In genomic region chr3:115659253-115659652, GRCh38 we compare ENCODE assay signal across 9 cellular contexts. TPM values are rescaled to one million over a fixed set of nuclear protein-coding genes. Genes with fewer than 3 reads are reported as not detected.
A peak's percentile ranks its signal among the peaks of the same experiment; 100 is the strongest.
DNase-seq lines count a peak whose midpoint lies in the region; ATAC-seq, FAIRE-seq and TF ChIP-seq lines count a peak whose summit lies in the region.
"Had no signal": no experiment of that assay in that cellular context is flagged by ENCODE, and none has a peak within 500 bp of the region (broad histone marks: within the 10 kb centered on the region; RNA-seq: fewer than 3 reads in every experiment).

No MANE protein-coding gene starts in this region.

- intact Hi-C loops in GM12878 (cut with micrococcal nuclease; ENCODE audit: unreplicated experiment) (loop anchor here (2.0 kb wide), 1 partner anchor 512 kb away; the partner anchor contains the start of gene ZBTB20), head of caudate nucleus (cut with DNase I) (no loop called here)

- TF ChIP-seq RAD21 in GM12878 (IDR thresholded peaks at IDR 0.05; ENCODE audit: insufficient read depth, low read depth, low read length) = peak; percentile 10; the same call in 1 of the 2 replicates

- no peaks in the 10 kb centered on the region for H3K9me3 Mint-ChIP-seq in activated T-cell treated with anti-CD3 and anti-CD28 coated beads, Interleukin-2, amount 50 U/mL, for 24 hours
- H3K9me3 Mint-ChIP-seq in naive thymus-derived CD8-positive, alpha-beta T cell = no peaks in the 10 kb centered on the region

- no peaks in the 10 kb centered on the region for H4K20me1 ChIP-seq in GM12878 (ENCODE audit: control insufficient read depth, insufficient read depth)

- ATAC-seq in HG03064 (IDR thresholded peaks at IDR 0.05; ENCODE audit: low read depth, unreplicated experiment) = peak; percentile 14
- peak; percentile 26 for ATAC-seq in GM12878
- no peak for ATAC-seq in naive thymus-derived CD8-positive, alpha-beta T cell

- H3K9ac ChIP-seq in GM12878 (ENCODE audit: control insufficient read depth, insufficient read depth, low read length) = peak overlapping the region; percentile 73; the same call in 1 of the 2 replicates

- 19% methylated on average over 6 of the region's 6 CpGs for WGBS in GM12878 (ENCODE audit: insufficient coverage, insufficient replicate concordance, low lambda C conversion rate, missing lambda C conversion rate)

- peaks cover 0 to 2% of the 10 kb centered on the region in 2 experiments; a peak in 1 of 4 replicates for H3K27me3 ChIP-seq in GM12878 (replicated peaks in 1 of 2; ENCODE audit: control insufficient read depth in 2 of 2, insufficient read depth in 2 of 2, low read length in 1 of 2)

- in situ Hi-C loops in GM12878 (cut with MboI) = no loop called here

- RAD21 ChIA-PET in GM12878 (lab: Charles Lee; ENCODE audit: unreplicated experiment) = interaction anchor here (0.7 to 1.4 kb wide), 3 partner anchors 8 to 30 kb away, joined by 3 read pairs; no protein-coding TSS in a partner anchor

- H3K79me2 ChIP-seq in GM12878 (ENCODE audit: control insufficient read depth, insufficient read depth, low read length) = no peaks in the 10 kb centered on the region

- H3K4me1 Mint-ChIP-seq in activated T-cell treated with anti-CD3 and anti-CD28 coated beads, Interleukin-2, amount 50 U/mL, for 24 hours (ENCODE audit: low read depth) = peaks cover 55% of the 10 kb centered on the region
- peaks cover 11 to 35% (median 26%) of the 10 kb centered on the region in 4 donors for H3K4me1 Mint-ChIP-seq in naive thymus-derived CD8-positive, alpha-beta T cell

- H3K4me3 ChIP-seq in GM12878 = peak overlapping the region; percentile 77; the same call in 1 of the 2 replicates

- POLR2A ChIA-PET in GM12878 (lab: Charles Lee) = no interaction called here
- POLR2A ChIA-PET in naive thymus-derived CD8-positive, alpha-beta T cell (lab: Charles Lee) = interaction anchor here (0.7 kb wide), 1 partner anchor 1446 kb away, joined by 5 read pairs; no protein-coding TSS in a partner anchor

- H3K36me3 ChIP-seq in GM12878 (ENCODE audit: control insufficient read depth in 2 of 2, insufficient read depth in 2 of 2, low read length in 1 of 2) = no peaks in the 10 kb centered on the region

- H3K27ac Mint-ChIP-seq in activated T-cell treated with anti-CD3 and anti-CD28 coated beads, Interleukin-2, amount 50 U/mL, for 24 hours = peak overlapping the region; percentile 87
- peak overlapping the region; percentile 49 to 100 (median 90) for H3K27ac Mint-ChIP-seq in naive thymus-derived CD8-positive, alpha-beta T cell

- peak overlapping the region; percentile 86 for H2AFZ ChIP-seq in GM12878 (ENCODE audit: control insufficient read depth, low read depth, low read length)

- no peak for DNase-seq in activated T-cell treated with anti-CD3 and anti-CD28 coated beads, Interleukin-2, amount 50 U/mL, for 24 hours
- no peak for DNase-seq in activated T-cell treated with anti-CD3 and anti-CD28 coated beads, Interleukin-2, amount 50 U/mL, for 48 hours
- DNase-seq in GM12878 (ENCODE audit: low read depth, low spot score) (no peak), iPS-NIHi11 (ENCODE audit: low spot score) (no peak), head of caudate nucleus (no peak), NCI-H2081 (lab: John Stamatoyannopoulos, UW) (no peak)
- peak in 2 of 10 donors; percentile 10 to 15 for DNase-seq in naive thymus-derived CD8-positive, alpha-beta T cell

- H3K36me3 Mint-ChIP-seq in activated T-cell treated with anti-CD3 and anti-CD28 coated beads, Interleukin-2, amount 50 U/mL, for 24 hours (ENCODE audit: low read depth) = no peaks in the 10 kb centered on the region
- no peaks in the 10 kb centered on the region for H3K36me3 Mint-ChIP-seq in naive thymus-derived CD8-positive, alpha-beta T cell

- no peak for TF ChIP-seq POLR2A in GM12878 (IDR thresholded peaks at IDR 0.05; ENCODE audit: low read depth, low read length)

- H3K27ac ChIP-seq in GM12878 (ENCODE audit: control insufficient read depth, insufficient read depth) = peak overlapping the region; percentile 78; the same call in 1 of the 2 replicates

- no peak for TF ChIP-seq CTCF in GM12878 (IDR thresholded peaks at IDR 0.05 in 2 of 3, conservative IDR thresholded peaks at IDR 0.05 in 1 of 3; ENCODE audit: control insufficient read depth in 2 of 3, extremely low read depth in 1 of 3, insufficient read depth in 1 of 3, low read depth in 3 of 3, low read length in 3 of 3)

- SMC1A ChIA-PET in GM12878 (lab: Charles Lee; ENCODE audit: uncharacterized antibody, unreplicated experiment) = interaction anchor here (0.9 to 3.0 kb wide), 2 partner anchors 9 to 11 kb away, joined by 3 to 10 read pairs; no protein-coding TSS in a partner anchor

- CTCF ChIA-PET in GM12878 (lab: Yijun Ruan, JAX) = interaction anchor here (0.6 to 1.0 kb wide), 2 partner anchors 15 to 32 kb away, joined by 3 read pairs; no protein-coding TSS in a partner anchor

- peak overlapping the region; percentile 78 for H3K4me3 Mint-ChIP-seq in activated T-cell treated with anti-CD3 and anti-CD28 coated beads, Interleukin-2, amount 50 U/mL, for 24 hours
- peak overlapping the region; percentile 84 to 99 (median 96) for H3K4me3 Mint-ChIP-seq in naive thymus-derived CD8-positive, alpha-beta T cell

- BruUV-seq in GM12878 (replicated peaks; lab: Mats Ljungman, UMichigan) = no TSS peak

- no peak for FAIRE-seq in GM12878 (lab: Jason Lieb, UNC)
- FAIRE-seq: G401.6 had no signal

- no peaks in the 10 kb centered on the region for H3K9me3 ChIP-seq in GM12878 (replicated peaks; ENCODE audit: control insufficient read depth, insufficient read depth, low read length)

- H3K4me1 ChIP-seq in GM12878 (ENCODE audit: control insufficient read depth, insufficient read depth, low read length) = peaks cover 15% of the 10 kb centered on the region

- no peak for TF ChIP-seq EP300 in GM12878 (IDR thresholded peaks at IDR 0.05; ENCODE audit: borderline replicate concordance in 1 of 2, control insufficient read depth in 1 of 2, low read depth in 2 of 2, low read length in 2 of 2)

- H3K4me2 ChIP-seq in GM12878 (ENCODE audit: control insufficient read depth, insufficient read depth) = peak overlapping the region; percentile 97; the same call in 1 of the 2 replicates

- H3K27me3 Mint-ChIP-seq in activated T-cell treated with anti-CD3 and anti-CD28 coated beads, Interleukin-2, amount 50 U/mL, for 24 hours = no peaks in the 10 kb centered on the region
- peaks cover 0 to under 1% (median 0%) of the 10 kb centered on the region in 5 donors for H3K27me3 Mint-ChIP-seq in naive thymus-derived CD8-positive, alpha-beta T cell

TF ChIP-seq in GM12878, 131 proteins besides CTCF, POLR2A, EP300 and RAD21 (continues in another document):
- TF ChIP-seq MEF2B (IDR thresholded peaks at IDR 0.05; ENCODE audit: partially characterized antibody, poor library complexity, severe bottlenecking) = no peak
- TF ChIP-seq SRF (IDR thresholded peaks at IDR 0.05; ENCODE audit: low read depth in 2 of 2, low read length in 2 of 2) = 0 out of 4 replicates have a peak, but pooled peaks of 1 of the 2 experiments have one; percentile 49
- no peak for TF ChIP-seq MYB (IDR thresholded peaks at IDR 0.05; ENCODE audit: borderline replicate concordance, low read depth, low read length)
- TF ChIP-seq ETV6 (conservative IDR thresholded peaks at IDR 0.05 in 1 of 2, IDR thresholded peaks at IDR 0.05 in 1 of 2; ENCODE audit: borderline replicate concordance in 1 of 2, low read depth in 1 of 2) = peak in 1 of 2 experiments; percentile 37; a peak in 1 of 4 replicates
- no peak for TF ChIP-seq IRF4 (IDR thresholded peaks at IDR 0.05; ENCODE audit: low read depth, low read length)
- peak; percentile 38; the same call in 1 of the 2 replicates for TF ChIP-seq FOXM1 (IDR thresholded peaks at IDR 0.05; ENCODE audit: low read depth, low read length)
- TF ChIP-seq POLR2AphosphoS5 (IDR thresholded peaks at IDR 0.05; ENCODE audit: low read length) = no peak
- no peak for TF ChIP-seq POU2F2 (IDR thresholded peaks at IDR 0.05; ENCODE audit: borderline replicate concordance, low read depth, low read length)
- TF ChIP-seq ZNF274 (IDR thresholded peaks at IDR 0.05; ENCODE audit: insufficient read depth, insufficient read length) = no peak

RNA-seq across cellular contexts. Expression of gene GAP43, which starts 35.9 kb away (rescaled TPM):
- total RNA-seq in GM12878 (2013; cell fraction: nucleolus; rRNA removed) = not detected in 2 replicates
- total RNA-seq in GM12878 (2014; rRNA removed) (not detected in 2 replicates), GM12878 (2014; rRNA removed; fragmentation: Illumina TruSeq; extraction: Trizol) (not detected in 2 replicates), GM12878 (2021) (not detected in 2 replicates)
- polyA plus RNA-seq in GM12878 (2011; ENCODE audit: low read depth) = not detected
- polyA plus RNA-seq in GM12878 (2011; rRNA removed) (not detected in 2 replicates), GM12878 (2014; fragmentation: Illumina TruSeq; extraction: Trizol) (0.06 TPM in 1 of 2 replicates, not detected in the other), GM12878 (2014; fragmentation: Nextera tagmentation; extraction: Ambion mirVana) (not detected), GM12878 (2014; rRNA removed) (not detected in 2 replicates), GM12878 (2016; fragmentation: Nextera tagmentation; extraction: Ambion mirVana) (under 1 TPM in 1 of 2 experiments, not detected in 1; 0.16 TPM)
- polyA plus RNA-seq in GM12878 (2011; cell fraction: cytosol; rRNA removed) = 0.03 TPM in 1 of 2 replicates, not detected in the other
- polyA plus RNA-seq in GM12878 (2011; cell fraction: nucleus; rRNA removed) = not detected in 2 replicates
- not detected in 2 replicates for polyA plus RNA-seq in GM12878 (2012)
- not detected in 2 replicates for polyA minus RNA-seq in GM12878 (2011; rRNA and poly(A)+ RNA removed)
- polyA minus RNA-seq in GM12878 (2011; cell fraction: cytosol; rRNA and poly(A)+ RNA removed) = not detected in 2 replicates
- not detected in 2 replicates for polyA minus RNA-seq in GM12878 (2011; cell fraction: nucleus; rRNA and poly(A)+ RNA removed)
- total RNA-seq in naive thymus-derived CD8-positive, alpha-beta T cell = not detected
- polyA plus RNA-seq in naive thymus-derived CD8-positive, alpha-beta T cell = not detected

Comparison
In these comparisons a context has a peak if more than half of its experiments do, and no peak if none do; other contexts are left out.
1. ATAC-seq: peak in HG03064 (single experiment) and GM12878 (single experiment); none in naive thymus-derived CD8-positive, alpha-beta T cell (0 of 2).